In the genomic region with DNA sequence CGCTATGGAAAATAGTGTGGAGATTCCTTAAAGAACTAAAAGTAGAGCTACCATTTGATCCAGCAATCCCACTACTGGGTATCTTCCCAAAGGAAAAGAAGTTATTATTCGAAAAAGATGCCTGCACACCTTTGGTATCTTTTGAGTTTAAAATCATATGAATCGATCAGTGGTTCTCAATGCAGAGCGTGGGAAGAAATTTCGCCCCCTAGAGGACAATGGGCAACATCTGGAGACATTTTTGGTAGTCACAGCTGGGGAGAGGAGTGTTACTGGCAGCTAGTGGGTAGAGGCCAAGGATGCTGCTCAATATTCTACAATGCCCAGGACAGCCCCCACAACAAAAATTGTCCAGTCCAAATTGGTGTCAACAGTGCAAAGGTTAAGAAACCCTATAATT, we compare ENCODE assay signal across 1 cellular context.
TF ChIP-seq lines count a peak whose summit lies in the region.

No MANE protein-coding gene starts in this region.

TF ChIP-seq in HepG2, 621 proteins besides CTCF, POLR2A, EP300 and RAD21 (continued from another document):
- TF ChIP-seq, protein P1, sequence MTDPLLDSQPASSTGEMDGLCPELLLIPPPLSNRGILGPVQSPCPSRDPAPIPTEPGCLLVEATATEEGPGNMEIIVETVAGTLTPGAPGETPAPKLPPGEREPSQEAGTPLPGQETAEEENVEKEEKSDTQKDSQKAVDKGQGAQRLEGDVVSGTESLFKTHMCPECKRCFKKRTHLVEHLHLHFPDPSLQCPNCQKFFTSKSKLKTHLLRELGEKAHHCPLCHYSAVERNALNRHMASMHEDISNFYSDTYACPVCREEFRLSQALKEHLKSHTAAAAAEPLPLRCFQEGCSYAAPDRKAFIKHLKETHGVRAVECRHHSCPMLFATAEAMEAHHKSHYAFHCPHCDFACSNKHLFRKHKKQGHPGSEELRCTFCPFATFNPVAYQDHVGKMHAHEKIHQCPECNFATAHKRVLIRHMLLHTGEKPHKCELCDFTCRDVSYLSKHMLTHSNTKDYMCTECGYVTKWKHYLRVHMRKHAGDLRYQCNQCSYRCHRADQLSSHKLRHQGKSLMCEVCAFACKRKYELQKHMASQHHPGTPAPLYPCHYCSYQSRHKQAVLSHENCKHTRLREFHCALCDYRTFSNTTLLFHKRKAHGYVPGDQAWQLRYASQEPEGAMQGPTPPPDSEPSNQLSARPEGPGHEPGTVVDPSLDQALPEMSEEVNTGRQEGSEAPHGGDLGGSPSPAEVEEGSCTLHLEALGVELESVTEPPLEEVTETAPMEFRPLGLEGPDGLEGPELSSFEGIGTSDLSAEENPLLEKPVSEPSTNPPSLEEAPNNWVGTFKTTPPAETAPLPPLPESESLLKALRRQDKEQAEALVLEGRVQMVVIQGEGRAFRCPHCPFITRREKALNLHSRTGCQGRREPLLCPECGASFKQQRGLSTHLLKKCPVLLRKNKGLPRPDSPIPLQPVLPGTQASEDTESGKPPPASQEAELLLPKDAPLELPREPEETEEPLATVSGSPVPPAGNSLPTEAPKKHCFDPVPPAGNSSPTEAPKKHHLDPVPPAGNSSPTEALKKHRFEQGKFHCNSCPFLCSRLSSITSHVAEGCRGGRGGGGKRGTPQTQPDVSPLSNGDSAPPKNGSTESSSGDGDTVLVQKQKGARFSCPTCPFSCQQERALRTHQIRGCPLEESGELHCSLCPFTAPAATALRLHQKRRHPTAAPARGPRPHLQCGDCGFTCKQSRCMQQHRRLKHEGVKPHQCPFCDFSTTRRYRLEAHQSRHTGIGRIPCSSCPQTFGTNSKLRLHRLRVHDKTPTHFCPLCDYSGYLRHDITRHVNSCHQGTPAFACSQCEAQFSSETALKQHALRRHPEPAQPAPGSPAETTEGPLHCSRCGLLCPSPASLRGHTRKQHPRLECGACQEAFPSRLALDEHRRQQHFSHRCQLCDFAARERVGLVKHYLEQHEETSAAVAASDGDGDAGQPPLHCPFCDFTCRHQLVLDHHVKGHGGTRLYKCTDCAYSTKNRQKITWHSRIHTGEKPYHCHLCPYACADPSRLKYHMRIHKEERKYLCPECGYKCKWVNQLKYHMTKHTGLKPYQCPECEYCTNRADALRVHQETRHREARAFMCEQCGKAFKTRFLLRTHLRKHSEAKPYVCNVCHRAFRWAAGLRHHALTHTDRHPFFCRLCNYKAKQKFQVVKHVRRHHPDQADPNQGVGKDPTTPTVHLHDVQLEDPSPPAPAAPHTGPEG (CRISPR knock-in tag; IDR thresholded peaks at IDR 0.05) = no peak
- TF ChIP-seq STAG1 (CRISPR knock-in tag; IDR thresholded peaks at IDR 0.05) = peak; percentile 16; the same call in 1 of the 2 replicates
